17 cellular contexts compared by ENCODE assay signal in genomic region chr7:80642871-80643270, GRCh38. TPM values are rescaled to one million over a fixed set of nuclear protein-coding genes. Genes with fewer than 3 reads are reported as not detected.
DNase-seq lines count a peak whose midpoint lies in the region; ATAC-seq and TF ChIP-seq lines count a peak whose summit lies in the region.
"Had no signal": no experiment of that assay in that cellular context is flagged by ENCODE, and none has a peak within 500 bp of the region (broad histone marks: within the 10 kb centered on the region; RNA-seq: fewer than 3 reads in every experiment).

No MANE protein-coding gene starts in this region.

- peak overlapping the region; percentile 71 for H2AFZ ChIP-seq in trophoblast cell (ENCODE audit: insufficient read depth, low read length, poor library complexity)
- H2AFZ ChIP-seq: neural progenitor cell had no signal

- no peaks in the 10 kb centered on the region for H3K79me1 ChIP-seq in trophoblast cell (ENCODE audit: low read length)

- H3K4ac ChIP-seq in trophoblast cell (ENCODE audit: low read depth, low read length) = no peak overlapping the region

- no peak for TF ChIP-seq CTCF in HFFc6 (IDR thresholded peaks at IDR 0.05)

- H3K36me3 Mint-ChIP-seq in HFFc6 (ENCODE audit: low read depth) = peaks cover 7% of the 10 kb centered on the region
- H3K36me3 Mint-ChIP-seq: activated naive CD8-positive, alpha-beta T cell; neural progenitor cell had no signal

- H3K27ac ChIP-seq in trophoblast cell (ENCODE audit: low read depth, low read length) = no peak overlapping the region
- H3K27ac ChIP-seq: brain microvascular endothelial cell, dorsolateral prefrontal cortex, neural progenitor cell, suprapubic skin, WERI-Rb-1 had no signal

- WGBS in trophoblast cell (ENCODE audit: extremely low coverage, insufficient coverage, insufficient read length) = no CpG with 5 or more reads among the region's 1 CpG

- H4K91ac ChIP-seq in trophoblast cell (ENCODE audit: low read depth, low read length) = no peak overlapping the region

- intact Hi-C loops in left cardiac atrium (cut with DNase I) = no loop called here

- no peaks in the 10 kb centered on the region for H3K9me3 ChIP-seq in trophoblast cell (ENCODE audit: insufficient read depth, low read depth, low read length)
- H3K9me3 ChIP-seq: suprapubic skin had no signal

- no peak overlapping the region for H4K12ac ChIP-seq in trophoblast cell (ENCODE audit: low read depth, low read length)

- no peak overlapping the region for H3K4me2 ChIP-seq in trophoblast cell (ENCODE audit: low read length)
- H3K4me2 ChIP-seq: neural progenitor cell had no signal

- no peak overlapping the region for H3K14ac ChIP-seq in trophoblast cell (ENCODE audit: low read length)

- H3K4me3 ChIP-seq in trophoblast cell (ENCODE audit: low read depth, low read length) = no peak overlapping the region
- H3K4me3 ChIP-seq: dorsolateral prefrontal cortex, neural progenitor cell, suprapubic skin had no signal

- no peaks in the 10 kb centered on the region for H3K27me3 ChIP-seq in trophoblast cell (ENCODE audit: insufficient read depth, low read length)
- H3K27me3 ChIP-seq: brain microvascular endothelial cell, neural progenitor cell, suprapubic skin had no signal

- no peak overlapping the region for H2BK120ac ChIP-seq in trophoblast cell (ENCODE audit: insufficient read depth, low read length, poor library complexity)

- H3K9ac ChIP-seq in trophoblast cell (ENCODE audit: low read length) = no peak overlapping the region
- H3K9ac ChIP-seq: neural progenitor cell had no signal

- H2AK5ac ChIP-seq in trophoblast cell (ENCODE audit: low read length) = no peak overlapping the region

- peak; percentile 34 to 41 for ATAC-seq in left cardiac atrium
- ATAC-seq in GM21381 (IDR thresholded peaks at IDR 0.05; ENCODE audit: unreplicated experiment) = no peak

- no peaks in the 10 kb centered on the region for H3K9me3 Mint-ChIP-seq in HFFc6
- H3K9me3 Mint-ChIP-seq: neural progenitor cell had no signal

- no peak overlapping the region for H3K4me3 Mint-ChIP-seq in HFFc6
- H3K4me3 Mint-ChIP-seq: activated naive CD8-positive, alpha-beta T cell; neural progenitor cell had no signal

- H2BK12ac ChIP-seq in trophoblast cell (ENCODE audit: low read length) = no peak overlapping the region

- no peaks in the 10 kb centered on the region for H3K36me3 ChIP-seq in trophoblast cell (ENCODE audit: control insufficient read depth in 1 of 2, insufficient read depth in 2 of 2, low read length in 2 of 2)
- H3K36me3 ChIP-seq: brain microvascular endothelial cell, neural progenitor cell, suprapubic skin, WERI-Rb-1 had no signal

- no peak overlapping the region for H2BK5ac ChIP-seq in trophoblast cell (ENCODE audit: low read depth, low read length, poor library complexity)

- no peak overlapping the region for H4K8ac ChIP-seq in trophoblast cell (ENCODE audit: low read depth, low read length)

- H3K79me2 ChIP-seq in trophoblast cell (ENCODE audit: control insufficient read depth, insufficient read depth, low read length, poor library complexity) = no peaks in the 10 kb centered on the region

- no peak overlapping the region for H3K23ac ChIP-seq in trophoblast cell (ENCODE audit: low read length)

- no peaks in the 10 kb centered on the region; the same call in 1 of the 2 replicates for H3K27me3 Mint-ChIP-seq in HFFc6 (ENCODE audit: insufficient read depth)
- H3K27me3 Mint-ChIP-seq: activated naive CD8-positive, alpha-beta T cell had no signal

- H3K18ac ChIP-seq in trophoblast cell (ENCODE audit: low read length) = no peak overlapping the region

- peak overlapping the region; percentile 58 for H3K27ac Mint-ChIP-seq in HFFc6
- H3K27ac Mint-ChIP-seq: activated naive CD8-positive, alpha-beta T cell; neural progenitor cell had no signal

- H3K4me1 Mint-ChIP-seq in HFFc6 (ENCODE audit: low read depth) = peaks cover 59% of the 10 kb centered on the region

- DNase-seq in HFFc6 = no peak
- DNase-seq in NOMO-1 treated with DMSO at 0.1 percent for 48 hours (lab: John Stamatoyannopoulos, UW; ENCODE audit: unreplicated experiment) = peak; percentile 77
- no peak for DNase-seq in left cardiac atrium
- peak in 1 of 2 donors; percentile 21 for DNase-seq in trophoblast cell
- no peak for DNase-seq in GM19238 (ENCODE audit: insufficient read length, low spot score)
- DNase-seq in NCI-H187 treated with DMSO at 0.1 percent for 48 hours (lab: John Stamatoyannopoulos, UW) = no peak
- no peak for DNase-seq in HPDE6-E6E7 (ENCODE audit: extremely low spot score)
- DNase-seq: brain microvascular endothelial cell; COR-L47; dorsolateral prefrontal cortex; NCI-H1092; stimulated activated CD4-positive, alpha-beta T cell treated with anti-CD3 and anti-CD28 coated beads, Interleukin-4, amount 100 ng/mL, for 1 hour; WERI-Rb-1 had no signal

- H3K4me1 ChIP-seq in trophoblast cell (ENCODE audit: control insufficient read depth in 1 of 2, insufficient read depth in 2 of 2, low read length in 2 of 2) = no peaks in the 10 kb centered on the region
- H3K4me1 ChIP-seq: neural progenitor cell had no signal

RNA-seq across cellular contexts. Expression of gene CD36, which starts 4.4 kb away (rescaled TPM):
- 1 to 10 TPM in 3 of 6 experiments, under 1 TPM in 3; 0.74 to 3.5 (median 1.1) TPM for total RNA-seq in HFFc6 (2021; fragmentation: NEBNext Ultra II Directional; extraction: Animal tissue kit (Norgen Biotek cat#: 25700))
- 100 to 1,000 TPM; 760 to 831 TPM for total RNA-seq in left cardiac atrium
- polyA plus RNA-seq in trophoblast cell (2013) = 0.65 and 0.70 TPM in 2 replicates

Comparison
In these comparisons a context has a peak if more than half of its experiments do, and no peak if none do; other contexts are left out.
1. RNA of gene CD36, which starts 4.4 kb away (total RNA-seq): 760 to 831 TPM in left cardiac atrium; 0.74 to 3.5 TPM in HFFc6; every median in the first group is over 100 times any median in the second.